ENCODE assay signal across 11 cellular contexts in the genomic region with DNA sequence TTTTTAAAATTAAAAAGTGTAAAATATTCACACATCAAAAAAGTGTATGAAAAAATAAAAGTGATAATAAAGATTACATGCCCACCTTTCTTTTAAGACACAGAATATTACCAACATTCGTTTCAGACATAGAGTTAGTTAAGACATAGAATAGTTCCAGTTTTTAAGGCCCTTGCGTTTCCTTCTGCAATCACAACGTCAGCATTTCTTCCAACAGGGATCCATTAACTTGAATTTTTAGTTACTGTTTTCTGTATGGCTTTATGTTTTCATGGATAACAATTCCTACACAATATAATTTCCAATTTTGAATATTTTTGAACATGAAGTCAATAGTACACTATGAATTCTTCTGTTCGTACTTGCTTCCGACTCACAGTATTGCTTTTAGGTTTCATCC.
"Had no signal": no experiment of that assay in that cellular context is flagged by ENCODE, and none has a peak within 500 bp of the region (broad histone marks: within the 10 kb centered on the region; RNA-seq: fewer than 3 reads in every experiment).

No MANE protein-coding gene starts in this region.

- H3K27ac Mint-ChIP-seq: GM23338, H9, HFFc6 had no signal

- H3K9me3 ChIP-seq: HAP-1 had no signal

- FAIRE-seq: H1, H54 had no signal

- ATAC-seq: GM23338, HCT116 had no signal

- DNase-seq: GM23248, GOT3, H7, H9, HCEC 1CT, HFFc6 had no signal

- H3K4me3 ChIP-seq: GM23248, GM23338, HAP-1 had no signal

- H3K4me1 ChIP-seq: HAP-1 had no signal

- H3K27ac ChIP-seq: GM23248 had no signal

- H3K4me1 Mint-ChIP-seq: GM23338, H9 had no signal

- H2AFZ ChIP-seq: GM23248, GM23338 had no signal

- H3K9me3 Mint-ChIP-seq: GM23338, H9, HFFc6 had no signal

- H3K4me2 ChIP-seq: GM23338 had no signal

- H3K36me3 ChIP-seq: HAP-1 had no signal

- H3K4me3 Mint-ChIP-seq: GM23338, H9, HFFc6 had no signal

- H3K9ac ChIP-seq: GM23248 had no signal
